In the genomic region with DNA sequence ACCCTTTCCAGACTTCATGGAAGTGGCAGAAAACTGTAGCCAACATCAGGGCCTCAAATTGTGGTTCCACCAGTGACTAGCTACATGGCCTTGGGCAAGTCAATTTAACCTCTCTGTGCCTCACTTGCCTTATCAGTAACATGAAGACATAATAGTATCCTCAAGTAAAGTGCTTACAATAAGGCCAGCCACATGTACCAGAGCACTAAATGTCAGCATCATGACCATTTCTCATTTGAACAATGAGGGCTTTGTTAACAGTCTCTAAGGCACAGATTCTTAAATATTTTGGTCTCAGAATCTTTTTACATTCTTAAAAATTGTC, we compare ENCODE assay signal across 1 cellular context.
TF ChIP-seq lines count a peak whose summit lies in the region.

No MANE protein-coding gene starts in this region.

TF ChIP-seq in H1, 55 proteins besides CTCF, POLR2A, EP300 and RAD21:
- TF ChIP-seq SRF (IDR thresholded peaks at IDR 0.05; ENCODE audit: low read depth, low read length) (no peak), HDAC2 (IDR thresholded peaks at IDR 0.05; ENCODE audit: borderline replicate concordance in 1 of 2, low read depth in 2 of 2, low read length in 2 of 2) (no peak), RBBP5 (IDR thresholded peaks at IDR 0.05; ENCODE audit: borderline replicate concordance, low read depth, low read length) (no peak), POLR2AphosphoS5 (IDR thresholded peaks at IDR 0.05; ENCODE audit: low read depth, low read length) (peak; percentile 43)
